In the genomic region with DNA sequence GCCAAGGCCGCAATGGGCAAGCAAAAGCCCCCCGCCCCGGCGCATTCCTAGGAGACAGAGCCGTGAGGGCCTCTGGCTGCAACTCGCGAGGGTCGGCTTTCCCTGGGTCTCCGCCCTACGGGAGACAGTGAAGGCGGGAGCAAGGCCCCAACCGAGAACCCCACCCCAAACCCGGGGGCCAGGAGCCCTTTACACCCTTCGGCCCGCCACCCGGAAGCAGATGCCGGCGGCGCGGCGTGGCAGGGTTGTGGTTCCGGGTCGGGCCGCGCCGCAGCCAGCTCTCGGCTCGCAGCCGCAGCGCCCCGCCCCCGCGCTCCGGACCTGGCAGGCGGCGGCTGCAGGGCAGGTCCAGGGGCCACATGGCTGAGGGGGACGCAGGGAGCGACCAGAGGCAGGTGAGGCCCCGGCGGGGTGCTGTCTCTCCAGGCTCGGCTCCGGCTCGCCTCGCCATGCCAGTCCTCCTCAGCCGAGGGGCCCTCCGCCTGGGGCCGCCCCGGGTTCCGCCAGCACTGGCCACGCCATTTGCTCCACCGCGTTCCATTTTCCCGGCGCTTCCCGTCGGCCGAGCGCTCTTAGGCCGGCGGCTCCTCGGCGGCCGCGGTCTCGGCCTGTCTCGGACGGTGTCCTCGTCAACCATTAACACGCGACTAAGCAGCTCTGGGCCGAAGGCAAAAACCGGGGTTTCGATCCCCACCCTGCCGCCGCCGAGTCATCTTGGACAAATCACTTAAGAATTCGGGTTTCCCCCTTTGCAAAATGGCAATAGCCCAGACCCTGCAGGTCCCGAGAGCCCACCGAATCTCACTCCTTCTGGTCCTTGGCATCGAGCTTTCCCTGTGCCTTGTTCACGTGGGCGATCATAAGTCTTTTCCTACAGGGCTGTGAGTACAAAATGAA, we compare ENCODE assay signal across 1 cellular context.
TF ChIP-seq lines count a peak whose summit lies in the region.

A gene with protein sequence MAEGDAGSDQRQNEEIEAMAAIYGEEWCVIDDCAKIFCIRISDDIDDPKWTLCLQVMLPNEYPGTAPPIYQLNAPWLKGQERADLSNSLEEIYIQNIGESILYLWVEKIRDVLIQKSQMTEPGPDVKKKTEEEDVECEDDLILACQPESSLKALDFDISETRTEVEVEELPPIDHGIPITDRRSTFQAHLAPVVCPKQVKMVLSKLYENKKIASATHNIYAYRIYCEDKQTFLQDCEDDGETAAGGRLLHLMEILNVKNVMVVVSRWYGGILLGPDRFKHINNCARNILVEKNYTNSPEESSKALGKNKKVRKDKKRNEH (plus strand): TSS at position 273 of the 897 bp plus-strand sequence. CDS start 87 bp downstream, at position 360.

TF ChIP-seq in SK-N-SH treated with all-trans-retinoic acid at 6 μM for 48 hours, 23 proteins besides CTCF, POLR2A, EP300 and RAD21 (continued from another document):
- TF ChIP-seq ESRRG (CRISPR knock-in tag; IDR thresholded peaks at IDR 0.05) = no peak
- TF ChIP-seq TOX (CRISPR knock-in tag; IDR thresholded peaks at IDR 0.05; ENCODE audit: borderline replicate concordance) = no peak
- TF ChIP-seq OSR1 (CRISPR knock-in tag; IDR thresholded peaks at IDR 0.05) = peak; percentile 92
- peak; percentile 14; the same call in 1 of the 2 replicates for TF ChIP-seq ZNF8 (CRISPR knock-in tag; IDR thresholded peaks at IDR 0.05)
- peak; percentile 80; the same call in 1 of the 2 replicates for TF ChIP-seq SNAI2 (CRISPR knock-in tag; IDR thresholded peaks at IDR 0.05)
- TF ChIP-seq, protein P1, sequence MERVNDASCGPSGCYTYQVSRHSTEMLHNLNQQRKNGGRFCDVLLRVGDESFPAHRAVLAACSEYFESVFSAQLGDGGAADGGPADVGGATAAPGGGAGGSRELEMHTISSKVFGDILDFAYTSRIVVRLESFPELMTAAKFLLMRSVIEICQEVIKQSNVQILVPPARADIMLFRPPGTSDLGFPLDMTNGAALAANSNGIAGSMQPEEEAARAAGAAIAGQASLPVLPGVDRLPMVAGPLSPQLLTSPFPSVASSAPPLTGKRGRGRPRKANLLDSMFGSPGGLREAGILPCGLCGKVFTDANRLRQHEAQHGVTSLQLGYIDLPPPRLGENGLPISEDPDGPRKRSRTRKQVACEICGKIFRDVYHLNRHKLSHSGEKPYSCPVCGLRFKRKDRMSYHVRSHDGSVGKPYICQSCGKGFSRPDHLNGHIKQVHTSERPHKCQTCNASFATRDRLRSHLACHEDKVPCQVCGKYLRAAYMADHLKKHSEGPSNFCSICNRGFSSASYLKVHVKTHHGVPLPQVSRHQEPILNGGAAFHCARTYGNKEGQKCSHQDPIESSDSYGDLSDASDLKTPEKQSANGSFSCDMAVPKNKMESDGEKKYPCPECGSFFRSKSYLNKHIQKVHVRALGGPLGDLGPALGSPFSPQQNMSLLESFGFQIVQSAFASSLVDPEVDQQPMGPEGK (CRISPR knock-in tag; IDR thresholded peaks at IDR 0.05; ENCODE audit: borderline replicate concordance) = peak; percentile 70; the same call in 1 of the 2 replicates
- TF ChIP-seq ZNF565 (CRISPR knock-in tag; conservative IDR thresholded peaks at IDR 0.05; ENCODE audit: low read depth) = 0 out of 2 replicates have a peak, but pooled peaks have one; percentile 64
